ENCODE assay signal across 23 cellular contexts in genomic region chr15:28068930-28069329, GRCh38. TPM values are rescaled to one million over a fixed set of nuclear protein-coding genes. Genes with fewer than 3 reads are reported as not detected.
"Had no signal": no experiment of that assay in that cellular context is flagged by ENCODE, and none has a peak within 500 bp of the region (broad histone marks: within the 10 kb centered on the region; RNA-seq: fewer than 3 reads in every experiment).

No MANE protein-coding gene starts in this region.

- ATAC-seq: activated CD8-positive, alpha-beta memory T cell treated with anti-CD3 and anti-CD28 coated beads, Interleukin-2, amount 10 ng/mL, durations not matched to agents 7 days and 5 days; activated naive CD4-positive, alpha-beta T cell treated with anti-CD3 and anti-CD28 coated beads, Interleukin-2, amount 50 U/mL, for 72 hours; activated naive CD8-positive, alpha-beta T cell treated with anti-CD3 and anti-CD28 coated beads, Interleukin-2, amount 50 U/mL, for 24 hours had no signal

- DNase-seq: activated B cell treated with CpG ODN at 0.5 μM for 24 hours; activated CD4-positive, alpha-beta T cell treated with anti-CD3 and anti-CD28 coated beads for 1 hour; activated CD4-positive, alpha-beta T cell treated with anti-CD3 and anti-CD28 coated beads, Interleukin-2, amount 10 ng/mL, durations not matched to agents 24 days and 14 days; activated CD4-positive, alpha-beta T cell treated with anti-CD3 and anti-CD28 coated beads, Interleukin-2, amount 50 U/mL, for 48 hours; activated CD8-positive, alpha-beta memory T cell treated with anti-CD3 and anti-CD28 coated beads, Interleukin-2, amount 10 ng/mL, durations not matched to agents 7 days and 5 days; activated effector memory CD4-positive, alpha-beta T cell treated with anti-CD3 and anti-CD28 coated beads, Interleukin-2, amount 50 U/mL, for 16 hours; activated naive CD4-positive, alpha-beta T cell treated with Interleukin-2 at 50 U/mL for 16 hours; activated naive CD8-positive, alpha-beta T cell treated with anti-CD3 and anti-CD28 coated beads, Interleukin-2, amount 50 U/mL, for 24 hours; activated T-cell treated with anti-CD3 and anti-CD28 coated beads, Interleukin-2, amount 50 U/mL, for 24 hours; amygdala; NCI-H1105; NCI-H1436; NCI-H1694 treated with DMSO at 0.1 percent for 48 hours; NCI-H2029 treated with DMSO at 0.1 percent for 48 hours; NCI-H510A treated with DMSO at 0.1 percent for 48 hours; Peyer's patch; Right ventricle myocardium superior; T-helper 1 cell had no signal

- FAIRE-seq: astrocyte had no signal

- H3K9me3 ChIP-seq: Peyer's patch had no signal

- H3K27ac ChIP-seq: cardiac muscle cell, Peyer's patch, RWPE1 had no signal

- H3K36me3 ChIP-seq: cardiac muscle cell, Peyer's patch had no signal

- H3K4me3 ChIP-seq: cardiac muscle cell, Peyer's patch had no signal

- H3K4me1 ChIP-seq: Peyer's patch had no signal

- H3K27me3 ChIP-seq: cardiac muscle cell, Peyer's patch had no signal

RNA-seq across cellular contexts. Expression of gene OCA2, which starts 30.2 kb away (rescaled TPM):
- total RNA-seq: activated B cell treated with CpG ODN at 0.5 μM for 24 hours; activated CD4-positive, alpha-beta T cell treated with anti-CD3 and anti-CD28 coated beads, Interleukin-2, amount 10 ng/mL, durations not matched to agents 24 days and 14 days; activated CD8-positive, alpha-beta memory T cell treated with anti-CD3 and anti-CD28 coated beads, Interleukin-2, amount 10 ng/mL, durations not matched to agents 7 days and 5 days; activated naive CD4-positive, alpha-beta T cell treated with anti-CD3 and anti-CD28 coated beads, Interleukin-2, amount 50 U/mL, for 72 hours; T-helper 2 cell treated with Interferon-gamma antibody and Interleukin-4, amounts not matched to agents 100 ng/mL and 5 ng/mL, for 36 hours had no signal
